4 cellular contexts compared by ENCODE assay signal in the genomic region with DNA sequence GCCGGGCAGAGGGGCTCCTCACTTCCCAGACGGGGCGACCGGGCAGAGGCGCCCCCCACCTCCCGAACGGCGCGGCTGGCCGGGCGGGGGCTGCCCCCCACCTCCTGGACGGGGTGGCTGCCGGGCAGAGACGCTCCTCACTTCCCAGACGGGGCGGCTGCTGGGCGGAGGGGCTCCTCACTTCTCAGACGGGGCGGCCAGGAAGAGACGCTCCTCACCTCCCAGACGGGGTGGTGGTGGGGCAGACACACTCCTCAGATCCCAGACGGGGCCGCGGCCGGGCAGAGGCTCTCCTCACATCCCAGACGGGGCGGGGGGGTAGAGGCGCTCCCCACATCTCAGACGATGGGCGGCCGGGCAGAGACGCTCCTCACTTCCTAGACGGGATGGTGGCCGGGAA. TPM values are rescaled to one million over a fixed set of nuclear protein-coding genes. Genes with fewer than 3 reads are reported as not detected.
"Had no signal": no experiment of that assay in that cellular context is flagged by ENCODE, and none has a peak within 500 bp of the region (broad histone marks: within the 10 kb centered on the region; RNA-seq: fewer than 3 reads in every experiment).

No MANE protein-coding gene starts in this region.

RNA-seq across cellular contexts. Expression of a gene that starts 17.5 kb away (rescaled TPM):
- total RNA-seq: natural killer cell; natural killer cell treated with Interleukin-12 subunit alpha and Interleukin-12 subunit beta and Interleukin-15 and Interleukin-18, amount 100 ng/mL, for 72 hours had no signal

RNA-seq across cellular contexts. Expression of a gene that starts 20.7 kb away (rescaled TPM):
- total RNA-seq: naive thymus-derived CD8-positive, alpha-beta T cell; natural killer cell had no signal
- polyA plus RNA-seq: naive thymus-derived CD4-positive, alpha-beta T cell; naive thymus-derived CD8-positive, alpha-beta T cell had no signal

RNA-seq across cellular contexts. Expression of a gene that starts 21.1 kb away (rescaled TPM):
- total RNA-seq: naive thymus-derived CD4-positive, alpha-beta T cell; naive thymus-derived CD8-positive, alpha-beta T cell had no signal
- polyA plus RNA-seq: naive thymus-derived CD4-positive, alpha-beta T cell; naive thymus-derived CD8-positive, alpha-beta T cell had no signal
